ENCODE assay signal across 1 cellular context in the genomic region with DNA sequence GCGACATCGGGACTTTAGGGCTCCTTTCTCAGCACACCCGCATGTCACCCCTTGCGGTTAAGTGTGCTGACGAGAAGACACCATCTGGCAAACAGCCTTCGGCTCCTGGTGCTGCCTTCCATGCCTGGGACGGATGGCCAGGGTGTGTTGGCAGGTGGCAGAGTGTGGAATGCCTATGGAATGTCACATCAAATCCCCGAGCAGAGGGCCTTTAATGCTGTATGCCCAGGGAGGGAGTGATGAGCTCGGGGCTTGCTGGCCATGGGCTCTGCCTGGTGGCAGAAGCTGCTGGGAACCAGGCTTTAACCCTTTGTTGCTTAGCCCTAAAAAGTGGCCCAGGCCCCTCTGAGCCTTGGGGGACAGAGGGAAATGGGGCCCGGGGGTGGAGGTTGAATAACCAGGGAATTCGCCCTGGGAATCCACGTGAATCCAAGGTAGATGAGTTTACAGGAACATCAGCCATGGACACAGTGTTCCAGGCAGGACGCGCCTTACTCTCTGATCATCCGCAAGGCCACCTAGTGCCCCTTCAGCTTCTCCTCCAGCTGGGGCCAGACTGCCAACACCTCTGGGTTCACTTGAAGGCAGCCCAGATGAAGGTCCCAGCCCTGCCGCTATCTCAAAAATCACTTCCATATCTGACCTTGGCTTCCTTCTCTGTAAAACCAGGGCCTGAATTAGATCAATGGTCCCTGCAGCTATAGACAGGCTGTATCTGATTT.
TF ChIP-seq lines count a peak whose summit lies in the region.

No MANE protein-coding gene starts in this region.

TF ChIP-seq in HepG2, 621 proteins besides CTCF, POLR2A, EP300 and RAD21:
- TF ChIP-seq, protein P1, sequence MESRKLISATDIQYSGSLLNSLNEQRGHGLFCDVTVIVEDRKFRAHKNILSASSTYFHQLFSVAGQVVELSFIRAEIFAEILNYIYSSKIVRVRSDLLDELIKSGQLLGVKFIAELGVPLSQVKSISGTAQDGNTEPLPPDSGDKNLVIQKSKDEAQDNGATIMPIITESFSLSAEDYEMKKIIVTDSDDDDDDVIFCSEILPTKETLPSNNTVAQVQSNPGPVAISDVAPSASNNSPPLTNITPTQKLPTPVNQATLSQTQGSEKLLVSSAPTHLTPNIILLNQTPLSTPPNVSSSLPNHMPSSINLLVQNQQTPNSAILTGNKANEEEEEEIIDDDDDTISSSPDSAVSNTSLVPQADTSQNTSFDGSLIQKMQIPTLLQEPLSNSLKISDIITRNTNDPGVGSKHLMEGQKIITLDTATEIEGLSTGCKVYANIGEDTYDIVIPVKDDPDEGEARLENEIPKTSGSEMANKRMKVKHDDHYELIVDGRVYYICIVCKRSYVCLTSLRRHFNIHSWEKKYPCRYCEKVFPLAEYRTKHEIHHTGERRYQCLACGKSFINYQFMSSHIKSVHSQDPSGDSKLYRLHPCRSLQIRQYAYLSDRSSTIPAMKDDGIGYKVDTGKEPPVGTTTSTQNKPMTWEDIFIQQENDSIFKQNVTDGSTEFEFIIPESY (CRISPR knock-in tag; IDR thresholded peaks at IDR 0.05), result peak; percentile 76
- no peak for TF ChIP-seq RFX5 (IDR thresholded peaks at IDR 0.05; ENCODE audit: low read depth, low read length)
